ENCODE assay signal across 10 cellular contexts in genomic region chr19:2047076-2047448, GRCh38. TPM values are rescaled to one million over a fixed set of nuclear protein-coding genes. Genes with fewer than 3 reads are reported as not detected.
DNase-seq lines count a peak whose midpoint lies in the region; ATAC-seq and TF ChIP-seq lines count a peak whose summit lies in the region.
"Had no signal": no experiment of that assay in that cellular context is flagged by ENCODE, and none has a peak within 500 bp of the region (broad histone marks: within the 10 kb centered on the region; RNA-seq: fewer than 3 reads in every experiment).

No MANE protein-coding gene starts in this region.

- H3K36me3 ChIP-seq in SK-N-SH (replicated peaks in 1 of 2; ENCODE audit: control insufficient read depth in 1 of 2, insufficient read depth in 2 of 2, low read length in 1 of 2) (peaks cover 4 to 37% of the 10 kb centered on the region in 2 experiments), right lobe of liver (peaks cover 0 to 40% (median 5%) of the 10 kb centered on the region in 4 donors), thyroid gland (peaks cover 31 to 38% of the 10 kb centered on the region in 2 donors)

- DNase-seq in SK-N-SH (no peak), right lobe of liver (no peak), thyroid gland (no peak), NCI-H82 treated with DMSO at 0.1 percent for 48 hours (lab: John Stamatoyannopoulos, UW; ENCODE audit: unreplicated experiment) (no peak), HPDE6-E6E7 (ENCODE audit: extremely low spot score) (no peak)
- no peak for DNase-seq in activated naive CD8-positive, alpha-beta T cell treated with anti-CD3 and anti-CD28 coated beads, Interleukin-2, amount 50 U/mL, for 24 hours
- DNase-seq: activated T-cell treated with anti-CD3 and anti-CD28 coated beads, Interleukin-2, amount 50 U/mL, for 48 hours; KBM-7 had no signal

- no peak overlapping the region for H3K27ac ChIP-seq in SK-N-SH (ENCODE audit: low read depth in 2 of 2, low read length in 1 of 2)
- peak overlapping the region; percentile 8 to 99 (median 98) for H3K27ac ChIP-seq in right lobe of liver
- peak overlapping the region; percentile 2 to 100 (median 67) for H3K27ac ChIP-seq in thyroid gland

- H3K4me1 ChIP-seq in SK-N-SH (ENCODE audit: control insufficient read depth in 1 of 2, insufficient read depth in 2 of 2, low read depth in 1 of 2, low read length in 1 of 2), result peaks cover 28 to 61% of the 10 kb centered on the region in 2 experiments; a peak in 3 of 4 replicates
- H3K4me1 ChIP-seq in right lobe of liver, result peaks cover 1 to 82% (median 46%) of the 10 kb centered on the region in 4 donors
- H3K4me1 ChIP-seq in thyroid gland, result peaks cover 65 to 83% of the 10 kb centered on the region in 2 donors

- H3K9me3 Mint-ChIP-seq in activated naive CD8-positive, alpha-beta T cell treated with anti-CD3 and anti-CD28 coated beads, Interleukin-2, amount 50 U/mL, for 24 hours, result no peaks in the 10 kb centered on the region

- no peak overlapping the region for H3K4me3 ChIP-seq in SK-N-SH (ENCODE audit: low read depth in 2 of 2, low read length in 1 of 2)
- H3K4me3 ChIP-seq in right lobe of liver, result no peak overlapping the region
- H3K4me3 ChIP-seq in thyroid gland (replicated peaks in 1 of 3), result no peak overlapping the region

- intact Hi-C loops in right lobe of liver (cut with DNase I), result no loop called here
- intact Hi-C loops in thyroid gland (cut with DNase I), result no loop called here

- H3K27me3 Mint-ChIP-seq in activated naive CD8-positive, alpha-beta T cell treated with anti-CD3 and anti-CD28 coated beads, Interleukin-2, amount 50 U/mL, for 24 hours, result no peaks in the 10 kb centered on the region

- H3K79me2 ChIP-seq in SK-N-SH (ENCODE audit: insufficient read depth), result peaks cover 45% of the 10 kb centered on the region

- peak overlapping the region; percentile 98; the same call in 1 of the 2 replicates for H3K4me2 ChIP-seq in SK-N-SH

- TF ChIP-seq EP300 in SK-N-SH (IDR thresholded peaks at IDR 0.05; ENCODE audit: borderline replicate concordance in 1 of 2, low read depth in 1 of 2, low read length in 1 of 2), result no peak

- H4K20me1 ChIP-seq in SK-N-SH (ENCODE audit: insufficient read depth), result peaks cover 73% of the 10 kb centered on the region

- no CpG with 5 or more reads among the region's 6 CpGs for WGBS in SK-N-SH (ENCODE audit: low lambda C conversion rate)
- no CpG with 5 or more reads among the region's 6 CpGs for WGBS in right lobe of liver (ENCODE audit: insufficient coverage, low coverage, low lambda C conversion rate, missing lambda C conversion rate)
- WGBS in thyroid gland, 2 donors, result 80 to 96% methylated on average over 3 to 6 of the region's 6 CpGs

- H3K9me3 ChIP-seq in SK-N-SH (no peaks in the 10 kb centered on the region), right lobe of liver (no peaks in the 10 kb centered on the region), thyroid gland (no peaks in the 10 kb centered on the region)

- no peak for ATAC-seq in SK-N-SH treated with all-trans-retinoic acid at 6 μM for 48 hours
- no peak for ATAC-seq in activated naive CD8-positive, alpha-beta T cell treated with anti-CD3 and anti-CD28 coated beads, Interleukin-2, amount 50 U/mL, for 24 hours
- ATAC-seq in right lobe of liver, result no peak
- ATAC-seq in HG03460 (IDR thresholded peaks at IDR 0.05; ENCODE audit: unreplicated experiment), result no peak

- H3K27ac Mint-ChIP-seq in activated naive CD8-positive, alpha-beta T cell treated with anti-CD3 and anti-CD28 coated beads, Interleukin-2, amount 50 U/mL, for 24 hours, result peak overlapping the region; percentile 39

- H3K9me2 ChIP-seq in SK-N-SH, result no peaks in the 10 kb centered on the region

- TF ChIP-seq CTCF in SK-N-SH (IDR thresholded peaks at IDR 0.05) (no peak), right lobe of liver (IDR thresholded peaks at IDR 0.05) (no peak), thyroid gland (IDR thresholded peaks at IDR 0.05) (no peak)

- H2AFZ ChIP-seq in SK-N-SH (ENCODE audit: low read depth), result no peak overlapping the region

- H3K27me3 ChIP-seq in SK-N-SH (ENCODE audit: insufficient read depth) (no peaks in the 10 kb centered on the region), right lobe of liver (no peaks in the 10 kb centered on the region), thyroid gland (no peaks in the 10 kb centered on the region)

- peaks cover 9% of the 10 kb centered on the region for H3F3A ChIP-seq in SK-N-SH (replicated peaks; ENCODE audit: insufficient read depth)

- no peak overlapping the region for H3K9ac ChIP-seq in SK-N-SH

- CTCF ChIA-PET in SK-N-SH (lab: Yijun Ruan, JAX), result interaction anchor here (0.8 to 1.1 kb wide), 3 partner anchors 23 to 117 kb away, joined by 3 to 5 read pairs (median 5); no protein-coding TSS in a partner anchor

- H3K36me3 Mint-ChIP-seq in activated naive CD8-positive, alpha-beta T cell treated with anti-CD3 and anti-CD28 coated beads, Interleukin-2, amount 50 U/mL, for 24 hours (ENCODE audit: low read depth), result no peaks in the 10 kb centered on the region

- TF ChIP-seq RAD21 in SK-N-SH (IDR thresholded peaks at IDR 0.05; ENCODE audit: low read length), result no peak

- TF ChIP-seq POLR2A in right lobe of liver (IDR thresholded peaks at IDR 0.05) (no peak), thyroid gland (IDR thresholded peaks at IDR 0.05) (no peak)

- POLR2A ChIA-PET in SK-N-SH (lab: Yijun Ruan, JAX), result interaction anchor here (1.2 kb wide), 1 partner anchor 27 kb away, joined by 4 read pairs; no protein-coding TSS in a partner anchor

- no peak overlapping the region for H3K4me3 Mint-ChIP-seq in activated naive CD8-positive, alpha-beta T cell treated with anti-CD3 and anti-CD28 coated beads, Interleukin-2, amount 50 U/mL, for 24 hours

- peaks cover 49% of the 10 kb centered on the region for H3K4me1 Mint-ChIP-seq in activated naive CD8-positive, alpha-beta T cell treated with anti-CD3 and anti-CD28 coated beads, Interleukin-2, amount 50 U/mL, for 24 hours

TF ChIP-seq in SK-N-SH, 30 proteins besides CTCF, POLR2A, EP300 and RAD21 (continues in another document):
- TF ChIP-seq TEAD4 (IDR thresholded peaks at IDR 0.05; ENCODE audit: borderline replicate concordance, insufficient read depth) (no peak), SIN3A (IDR thresholded peaks at IDR 0.05; ENCODE audit: borderline replicate concordance, low read depth, low read length) (no peak), RXRA (IDR thresholded peaks at IDR 0.05; ENCODE audit: borderline replicate concordance, low read depth) (no peak)

TF ChIP-seq in SK-N-SH treated with all-trans-retinoic acid at 6 μM for 48 hours, 23 proteins besides CTCF, POLR2A, EP300 and RAD21:
- TF ChIP-seq TOX (CRISPR knock-in tag; IDR thresholded peaks at IDR 0.05; ENCODE audit: borderline replicate concordance) (no peak), GLIS3 (CRISPR knock-in tag; IDR thresholded peaks at IDR 0.05) (no peak), PPARA (CRISPR knock-in tag; IDR thresholded peaks at IDR 0.05; ENCODE audit: borderline replicate concordance) (no peak), TCF4 (CRISPR knock-in tag; IDR thresholded peaks at IDR 0.05; ENCODE audit: borderline replicate concordance) (no peak)

RNA-seq across cellular contexts. Expression of gene MKNK2, which starts 4.0 kb away (rescaled TPM):
- polyA plus RNA-seq in SK-N-SH (2012; rRNA removed), result 58.9 and 65.4 TPM in 2 replicates
- polyA plus RNA-seq in SK-N-SH (2012; cell fraction: cytosol; rRNA removed), result 32.5 and 45.8 TPM in 2 replicates
- 109 and 141 TPM in 2 replicates for polyA plus RNA-seq in SK-N-SH (2012; cell fraction: nucleus; rRNA removed)
- total RNA-seq in right lobe of liver (100 to 1,000 TPM in 4 of 6 experiments, 10 to 100 TPM in 2; 80.5 to 218 (median 117) TPM), thyroid gland (100 to 1,000 TPM; 106 to 161 (median 123) TPM)

RNA-seq across cellular contexts. Expression of gene BTBD2, which starts 31.5 kb away (rescaled TPM):
- polyA plus RNA-seq in SK-N-SH (2012; rRNA removed), result 54.4 and 66.8 TPM in 2 replicates
- polyA plus RNA-seq in SK-N-SH (2012; cell fraction: cytosol; rRNA removed), result 21.2 and 45.9 TPM in 2 replicates
- polyA plus RNA-seq in SK-N-SH (2012; cell fraction: nucleus; rRNA removed), result 64.3 and 71.6 TPM in 2 replicates
- total RNA-seq in right lobe of liver (10 to 100 TPM; 22.2 to 42.6 (median 29.2) TPM), thyroid gland (10 to 100 TPM; 74.8 to 89.9 (median 76.2) TPM)

RNA-seq across cellular contexts. Expression of gene MOB3A, which starts 49.1 kb away (rescaled TPM):
- 21.4 and 24.1 TPM in 2 replicates for polyA plus RNA-seq in SK-N-SH (2012; rRNA removed)
- 10.3 and 14.6 TPM in 2 replicates for polyA plus RNA-seq in SK-N-SH (2012; cell fraction: cytosol; rRNA removed)
- polyA plus RNA-seq in SK-N-SH (2012; cell fraction: nucleus; rRNA removed), result 18.1 and 18.8 TPM in 2 replicates
- total RNA-seq in right lobe of liver, result 10 to 100 TPM in 4 of 6 experiments, 1 to 10 TPM in 2; 8.3 to 13.8 (median 10.8) TPM
- 10 to 100 TPM; 18.5 to 40.4 (median 26.6) TPM for total RNA-seq in thyroid gland

RNA-seq across cellular contexts. Expression of gene IZUMO4, which starts 49.7 kb away (rescaled TPM):
- polyA plus RNA-seq in SK-N-SH (2012; rRNA removed), result 4.6 and 10.3 TPM in 2 replicates
- 1.0 and 1.1 TPM in 2 replicates for polyA plus RNA-seq in SK-N-SH (2012; cell fraction: cytosol; rRNA removed)
- polyA plus RNA-seq in SK-N-SH (2012; cell fraction: nucleus; rRNA removed), result 72.7 and 86.9 TPM in 2 replicates
- total RNA-seq in right lobe of liver, result 1 to 10 TPM in 5 of 6 experiments, not detected in 1; 1.2 to 6.9 (median 4.2) TPM
- 1 to 10 TPM; 1.1 to 4.2 (median 2.9) TPM for total RNA-seq in thyroid gland

Comparison
In these comparisons a context has a peak if more than half of its experiments do, and no peak if none do; other contexts are left out.
1. H3K27ac ChIP-seq: peak in right lobe of liver (3 of 3) and thyroid gland (3 of 3); none in SK-N-SH (0 of 2).